ENCODE assay signal across 8 cellular contexts in the genomic region with DNA sequence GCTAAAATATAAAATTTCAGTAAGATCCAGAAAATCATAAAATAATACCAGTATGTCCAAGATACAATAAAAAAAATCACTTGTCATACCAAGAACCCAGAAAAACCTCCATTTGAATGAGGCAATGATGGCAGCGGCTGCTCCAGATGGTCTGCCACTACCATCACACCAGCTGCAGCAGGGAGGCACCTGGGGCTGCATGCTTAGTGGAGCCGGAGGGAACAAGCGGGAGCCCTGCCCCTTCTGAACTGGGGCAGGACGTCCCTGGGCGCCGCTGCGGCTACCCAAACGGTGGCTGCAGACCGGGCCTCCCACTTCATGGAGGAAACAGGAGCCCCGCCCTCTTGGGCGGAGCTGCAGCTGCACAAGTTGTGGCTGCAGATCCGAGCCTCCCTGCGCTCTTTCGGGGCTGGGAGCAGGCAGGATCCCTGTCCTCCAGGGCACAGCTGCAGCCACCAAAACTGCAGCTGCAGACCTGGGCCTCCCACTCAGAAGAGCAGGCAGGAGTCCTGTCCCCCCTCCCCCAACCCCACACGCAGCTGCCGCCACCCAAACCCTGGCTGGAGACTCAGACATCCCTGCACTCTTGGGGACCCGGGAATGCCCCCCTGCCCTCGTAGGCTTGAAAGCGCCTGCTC. TPM values are rescaled to one million over a fixed set of nuclear protein-coding genes. Genes with fewer than 3 reads are reported as not detected.
DNase-seq lines count a peak whose midpoint lies in the region; ATAC-seq and TF ChIP-seq lines count a peak whose summit lies in the region.

No MANE protein-coding gene starts in this region.

- 11% methylated on average over 19 of the region's 19 CpGs for WGBS in right cardiac atrium

- no peaks in the 10 kb centered on the region for H3K27me3 Mint-ChIP-seq in activated naive CD8-positive, alpha-beta T cell treated with anti-CD3 and anti-CD28 coated beads for 36 hours

- H2AFZ ChIP-seq in Loucy (ENCODE audit: low read length) = peak overlapping the region; percentile 65

- no peak overlapping the region for H3K27ac ChIP-seq in right cardiac atrium (ENCODE audit: low read length)

- peak overlapping the region; percentile 59 for H3K4me3 Mint-ChIP-seq in activated naive CD8-positive, alpha-beta T cell treated with anti-CD3 and anti-CD28 coated beads for 36 hours

- no peaks in the 10 kb centered on the region for H3K9me2 ChIP-seq in Loucy (replicated peaks; ENCODE audit: low read depth, low read length)

- intact Hi-C loops in right cardiac atrium (cut with DNase I) = no loop called here

- H3K9ac ChIP-seq in Loucy (ENCODE audit: low read depth, low read length, poor library complexity, severe bottlenecking) = peak overlapping the region; percentile 11

- no peaks in the 10 kb centered on the region for H3K36me3 Mint-ChIP-seq in activated naive CD8-positive, alpha-beta T cell treated with anti-CD3 and anti-CD28 coated beads for 36 hours

- H3K4me1 ChIP-seq in Loucy (ENCODE audit: insufficient read depth, low read length, poor library complexity, severe bottlenecking) = peaks cover 3% of the 10 kb centered on the region
- H3K4me1 ChIP-seq in right cardiac atrium (ENCODE audit: control insufficient read depth, insufficient read depth, low read length) = no peaks in the 10 kb centered on the region

- no peaks in the 10 kb centered on the region for H3K27me3 ChIP-seq in Loucy (ENCODE audit: insufficient read depth, low read length, poor library complexity, severe bottlenecking)
- no peaks in the 10 kb centered on the region for H3K27me3 ChIP-seq in right cardiac atrium (ENCODE audit: control insufficient read depth, insufficient read depth)

- H3K79me2 ChIP-seq in Loucy (ENCODE audit: insufficient read depth, low read length) = no peaks in the 10 kb centered on the region

- H3K4me2 ChIP-seq in Loucy (ENCODE audit: low read depth, low read length, poor library complexity, severe bottlenecking) = peak overlapping the region; percentile 47

- no peaks in the 10 kb centered on the region for H3F3A ChIP-seq in Loucy (ENCODE audit: low read depth)

- TF ChIP-seq CTCF in Loucy (conservative IDR thresholded peaks at IDR 0.05; ENCODE audit: low read length) = no peak

- H3K27ac Mint-ChIP-seq in activated naive CD8-positive, alpha-beta T cell treated with anti-CD3 and anti-CD28 coated beads for 36 hours = peak overlapping the region; percentile 25

- no peaks in the 10 kb centered on the region for H4K20me1 ChIP-seq in Loucy (ENCODE audit: insufficient read depth, low read length, poor library complexity, severe bottlenecking)

- H3K4me1 Mint-ChIP-seq in activated naive CD8-positive, alpha-beta T cell treated with anti-CD3 and anti-CD28 coated beads for 36 hours = peaks cover 2% of the 10 kb centered on the region

- no peaks in the 10 kb centered on the region for H3K36me3 ChIP-seq in Loucy (ENCODE audit: insufficient read depth, low read length)

- DNase-seq in DMS153 (lab: John Stamatoyannopoulos, UW) (peak; percentile 63), right cardiac atrium (peak; percentile 84 to 95 (median 92)), renal cortical epithelial cell (ENCODE audit: low read depth) (peak; percentile 30), NCI-H2196 (lab: John Stamatoyannopoulos, UW; ENCODE audit: unreplicated experiment) (no peak)
- DNase-seq in activated naive CD8-positive, alpha-beta T cell treated with anti-CD3 and anti-CD28 coated beads for 36 hours = peak; percentile 79

- no peaks in the 10 kb centered on the region for H3K9me3 Mint-ChIP-seq in activated naive CD8-positive, alpha-beta T cell treated with anti-CD3 and anti-CD28 coated beads for 36 hours

- H3K4me3 ChIP-seq in Loucy (ENCODE audit: low read length, poor library complexity, severe bottlenecking) (peak overlapping the region; percentile 43), right cardiac atrium (ENCODE audit: low read length) (peak overlapping the region; percentile 40)

- ATAC-seq in GM21723 (IDR thresholded peaks at IDR 0.05; ENCODE audit: unreplicated experiment) = peak; percentile 98
- peak; percentile 88 for ATAC-seq in SK-N-SH treated with all-trans-retinoic acid at 6 μM for 48 hours
- peak; percentile 94 to 95 for ATAC-seq in right cardiac atrium

- H3K9me3 ChIP-seq in Loucy (ENCODE audit: insufficient read depth, low read depth, low read length) (no peaks in the 10 kb centered on the region), right cardiac atrium (ENCODE audit: control insufficient read depth, low read length) (no peaks in the 10 kb centered on the region)

TF ChIP-seq in SK-N-SH treated with all-trans-retinoic acid at 6 μM for 48 hours, 23 proteins besides CTCF, POLR2A, EP300 and RAD21:
- TF ChIP-seq PPARA (CRISPR knock-in tag; IDR thresholded peaks at IDR 0.05; ENCODE audit: borderline replicate concordance) = no peak
- TF ChIP-seq GLIS3 (CRISPR knock-in tag; IDR thresholded peaks at IDR 0.05) = no peak
- no peak for TF ChIP-seq TCF4 (CRISPR knock-in tag; IDR thresholded peaks at IDR 0.05; ENCODE audit: borderline replicate concordance)
- TF ChIP-seq ZNF8 (CRISPR knock-in tag; IDR thresholded peaks at IDR 0.05) = no peak
- TF ChIP-seq OSR1 (CRISPR knock-in tag; IDR thresholded peaks at IDR 0.05) = no peak
- TF ChIP-seq ZC3H10 (CRISPR knock-in tag; IDR thresholded peaks at IDR 0.05) = no peak
- TF ChIP-seq, protein P1, sequence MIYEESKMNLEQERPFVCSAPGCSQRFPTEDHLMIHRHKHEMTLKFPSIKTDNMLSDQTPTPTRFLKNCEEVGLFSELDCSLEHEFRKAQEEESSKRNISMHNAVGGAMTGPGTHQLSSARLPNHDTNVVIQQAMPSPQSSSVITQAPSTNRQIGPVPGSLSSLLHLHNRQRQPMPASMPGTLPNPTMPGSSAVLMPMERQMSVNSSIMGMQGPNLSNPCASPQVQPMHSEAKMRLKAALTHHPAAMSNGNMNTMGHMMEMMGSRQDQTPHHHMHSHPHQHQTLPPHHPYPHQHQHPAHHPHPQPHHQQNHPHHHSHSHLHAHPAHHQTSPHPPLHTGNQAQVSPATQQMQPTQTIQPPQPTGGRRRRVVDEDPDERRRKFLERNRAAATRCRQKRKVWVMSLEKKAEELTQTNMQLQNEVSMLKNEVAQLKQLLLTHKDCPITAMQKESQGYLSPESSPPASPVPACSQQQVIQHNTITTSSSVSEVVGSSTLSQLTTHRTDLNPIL (CRISPR knock-in tag; IDR thresholded peaks at IDR 0.05; ENCODE audit: low read depth) = no peak
- no peak for TF ChIP-seq ZNF565 (CRISPR knock-in tag; conservative IDR thresholded peaks at IDR 0.05; ENCODE audit: low read depth)
- no peak for TF ChIP-seq ISL1 (CRISPR knock-in tag; IDR thresholded peaks at IDR 0.05)

RNA-seq across cellular contexts. Expression of gene OR5AU1, which starts 36.1 kb away (rescaled TPM):
- total RNA-seq in activated naive CD8-positive, alpha-beta T cell treated with anti-CD3 and anti-CD28 coated beads for 36 hours = not detected
- total RNA-seq in right cardiac atrium (not detected), renal cortical epithelial cell (not detected in 2 replicates)
- polyA plus RNA-seq in right cardiac atrium = not detected
